11 cellular contexts compared by ENCODE assay signal in the genomic region with DNA sequence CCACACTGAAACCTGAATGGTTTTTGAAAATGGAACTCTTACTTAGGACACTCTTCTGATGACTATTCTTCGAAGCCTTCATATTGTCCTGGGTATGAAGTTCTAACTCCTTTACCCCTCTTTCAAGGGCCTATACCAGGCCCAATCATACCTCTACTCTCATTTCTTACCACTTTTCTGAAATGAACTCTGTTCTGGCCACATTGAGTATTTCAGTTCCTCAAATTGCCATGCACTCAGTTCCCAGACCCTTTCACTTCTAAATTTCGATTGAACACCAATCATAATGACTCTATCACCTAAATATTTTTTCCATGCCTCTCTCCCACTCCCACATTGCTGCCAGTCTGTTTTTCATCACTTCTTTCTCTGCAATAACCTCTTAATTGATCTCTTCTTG. TPM values are rescaled to one million over a fixed set of nuclear protein-coding genes. Genes with fewer than 3 reads are reported as not detected.
DNase-seq lines count a peak whose midpoint lies in the region; ATAC-seq, FAIRE-seq and TF ChIP-seq lines count a peak whose summit lies in the region.
"Had no signal": no experiment of that assay in that cellular context is flagged by ENCODE, and none has a peak within 500 bp of the region (broad histone marks: within the 10 kb centered on the region; RNA-seq: fewer than 3 reads in every experiment).

No MANE protein-coding gene starts in this region.

- H2BK120ac ChIP-seq in trophoblast cell (ENCODE audit: insufficient read depth, low read length, poor library complexity), result no peak overlapping the region

- H3K27me3 Mint-ChIP-seq in progenitor cell of endocrine pancreas, result no peaks in the 10 kb centered on the region

- no peak overlapping the region for H3K14ac ChIP-seq in trophoblast cell (ENCODE audit: low read length)

- no peak overlapping the region for H3K18ac ChIP-seq in trophoblast cell (ENCODE audit: low read length)

- no peak overlapping the region for H3K4me2 ChIP-seq in trophoblast cell (ENCODE audit: low read length)

- H4K12ac ChIP-seq in trophoblast cell (ENCODE audit: low read depth, low read length), result no peak overlapping the region

- H3K4ac ChIP-seq in trophoblast cell (ENCODE audit: low read depth, low read length), result no peak overlapping the region

- H3K9ac ChIP-seq in trophoblast cell (ENCODE audit: low read length), result no peak overlapping the region

- H3K9me3 Mint-ChIP-seq in progenitor cell of endocrine pancreas (ENCODE audit: low read depth), result no peaks in the 10 kb centered on the region

- no peaks in the 10 kb centered on the region for H3K36me3 Mint-ChIP-seq in progenitor cell of endocrine pancreas (ENCODE audit: insufficient read depth)

- H3K79me1 ChIP-seq in trophoblast cell (ENCODE audit: low read length), result no peaks in the 10 kb centered on the region

- no peak overlapping the region for H2AK5ac ChIP-seq in trophoblast cell (ENCODE audit: low read length)

- H2BK5ac ChIP-seq in trophoblast cell (ENCODE audit: low read depth, low read length, poor library complexity), result no peak overlapping the region

- peaks cover 17% of the 10 kb centered on the region for H3K4me1 Mint-ChIP-seq in progenitor cell of endocrine pancreas (ENCODE audit: low read depth)

- no peak overlapping the region for H4K91ac ChIP-seq in trophoblast cell (ENCODE audit: low read depth, low read length)

- no peak overlapping the region for H2BK12ac ChIP-seq in trophoblast cell (ENCODE audit: low read length)

- H3K23ac ChIP-seq in trophoblast cell (ENCODE audit: low read length), result no peak overlapping the region

- WGBS in trophoblast cell (ENCODE audit: extremely low coverage, insufficient coverage, insufficient read length), result no CpG with 5 or more reads among the region's 2 CpGs

- no peak overlapping the region for H3K27ac ChIP-seq in trophoblast cell (ENCODE audit: low read depth, low read length)
- H3K27ac ChIP-seq: esophagus muscularis mucosa had no signal

- H3K4me3 ChIP-seq in trophoblast cell (ENCODE audit: low read depth, low read length), result no peak overlapping the region
- H3K4me3 ChIP-seq: esophagus muscularis mucosa had no signal

- no peak for DNase-seq in progenitor cell of endocrine pancreas (ENCODE audit: low spot score, unreplicated experiment)
- no peak for DNase-seq in ecto neural progenitor cell (ENCODE audit: low spot score)
- DNase-seq in trophoblast cell, result no peak
- DNase-seq in D721Med (ENCODE audit: insufficient read length, low spot score), result no peak
- DNase-seq: T-helper 2 cell had no signal

- H3K36me3 ChIP-seq in trophoblast cell (ENCODE audit: control insufficient read depth in 1 of 2, insufficient read depth in 2 of 2, low read length in 2 of 2), result no peaks in the 10 kb centered on the region
- H3K36me3 ChIP-seq: esophagus muscularis mucosa had no signal

- ATAC-seq in GM19023 (IDR thresholded peaks at IDR 0.05; ENCODE audit: unreplicated experiment) (peak; percentile 100), GM21723 (IDR thresholded peaks at IDR 0.05; ENCODE audit: unreplicated experiment) (peak; percentile 100), HG03159 (IDR thresholded peaks at IDR 0.05; ENCODE audit: unreplicated experiment) (peak; percentile 100)

- no peaks in the 10 kb centered on the region for H3K27me3 ChIP-seq in trophoblast cell (ENCODE audit: insufficient read depth, low read length)
- H3K27me3 ChIP-seq: esophagus muscularis mucosa had no signal

- H3K27ac Mint-ChIP-seq in progenitor cell of endocrine pancreas, result peak overlapping the region; percentile 21

- no peaks in the 10 kb centered on the region for H3K4me1 ChIP-seq in trophoblast cell (ENCODE audit: control insufficient read depth in 1 of 2, insufficient read depth in 2 of 2, low read length in 2 of 2)

- no peak for FAIRE-seq in D721Med (lab: Jason Lieb, UNC)
- FAIRE-seq: H54, islet of Langerhans had no signal

- no peaks in the 10 kb centered on the region for H3K79me2 ChIP-seq in trophoblast cell (ENCODE audit: control insufficient read depth, insufficient read depth, low read length, poor library complexity)

- H2AFZ ChIP-seq in trophoblast cell (ENCODE audit: insufficient read depth, low read length, poor library complexity), result no peak overlapping the region

- no peak for TF ChIP-seq CTCF in progenitor cell of endocrine pancreas (IDR thresholded peaks at IDR 0.05; ENCODE audit: unreplicated experiment)
- TF ChIP-seq CTCF in D721Med (IDR thresholded peaks at IDR 0.05; ENCODE audit: insufficient read depth, missing control alignments), result no peak

- no peaks in the 10 kb centered on the region for H3K9me3 ChIP-seq in trophoblast cell (ENCODE audit: insufficient read depth, low read depth, low read length)

- H4K8ac ChIP-seq in trophoblast cell (ENCODE audit: low read depth, low read length), result no peak overlapping the region

- no peak overlapping the region for H3K4me3 Mint-ChIP-seq in progenitor cell of endocrine pancreas (ENCODE audit: low read depth)

RNA-seq across cellular contexts. Expression of a gene that starts 53.7 kb away (rescaled TPM):
- 2.9 and 3.8 TPM in 2 replicates for total RNA-seq in progenitor cell of endocrine pancreas
- 3.9 and 4.0 TPM in 2 replicates for polyA plus RNA-seq in trophoblast cell (2013)

RNA-seq across cellular contexts. Expression of a gene that starts 53.8 kb away (rescaled TPM):
- 12.4 and 12.9 TPM in 2 replicates for total RNA-seq in progenitor cell of endocrine pancreas
- 8.8 and 10.9 TPM in 2 replicates for polyA plus RNA-seq in trophoblast cell (2013)
